1 cellular context compared by ENCODE assay signal in the genomic region with DNA sequence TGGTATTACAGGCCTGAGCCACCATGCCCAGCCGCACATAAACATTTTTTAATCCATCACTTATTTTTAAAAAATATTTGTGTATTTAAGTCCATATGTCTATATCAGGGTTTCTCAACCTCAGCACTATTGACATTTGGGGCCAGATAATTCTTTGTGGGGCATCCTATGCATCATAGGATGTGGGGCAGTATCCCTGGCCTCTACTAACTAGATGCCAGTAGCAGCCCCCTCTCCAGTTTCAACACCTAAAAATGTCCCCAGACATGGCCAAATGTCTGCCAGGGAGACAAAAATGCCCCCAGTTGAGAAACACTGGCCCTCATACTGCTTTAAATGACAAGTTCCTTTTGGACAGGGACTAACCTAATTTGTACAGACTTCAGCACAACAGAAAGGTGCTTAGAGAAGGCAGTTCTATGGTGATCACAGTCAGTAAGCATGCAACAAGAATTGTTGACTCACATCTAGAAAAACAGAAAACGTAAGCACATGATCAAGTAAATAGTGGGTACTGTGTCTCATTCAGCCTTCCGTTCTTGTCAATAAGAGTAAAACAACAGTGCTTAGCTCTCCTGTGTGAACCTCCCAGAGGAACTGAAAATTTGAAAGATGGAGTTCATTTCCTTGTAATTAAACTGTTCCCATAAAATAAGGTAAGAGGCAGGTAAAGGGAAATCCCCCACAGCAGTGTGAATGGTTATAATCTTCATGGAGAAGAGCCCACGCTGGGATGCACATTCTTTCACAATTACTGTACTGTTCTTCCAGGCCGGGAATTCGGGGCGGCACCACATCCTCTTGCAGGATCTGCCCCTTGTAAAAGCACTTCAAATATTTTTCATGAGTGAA.
A peak's percentile ranks its signal among the peaks of the same experiment; 100 is the strongest.
TF ChIP-seq lines count a peak whose summit lies in the region.

No MANE protein-coding gene starts in this region.

TF ChIP-seq in endothelial cell of umbilical vein, 7 proteins besides CTCF, POLR2A, EP300 and RAD21:
- TF ChIP-seq FOS (IDR thresholded peaks at IDR 0.05; ENCODE audit: borderline replicate concordance, insufficient read depth, low read length) = peak; percentile 66
- no peak for TF ChIP-seq EZH2 (IDR thresholded peaks at IDR 0.05; ENCODE audit: borderline replicate concordance, low read depth, low read length, severe bottlenecking)
- TF ChIP-seq GATA2 (IDR thresholded peaks at IDR 0.05; ENCODE audit: insufficient read depth, insufficient read length, low read depth, low read length) = peak; percentile 63
- no peak for TF ChIP-seq MYC (IDR thresholded peaks at IDR 0.05; ENCODE audit: low read depth, low read length)
- TF ChIP-seq POLR2AphosphoS5 (IDR thresholded peaks at IDR 0.05; ENCODE audit: insufficient read depth, low read depth, low read length) = peak; percentile 54
- TF ChIP-seq JUN (IDR thresholded peaks at IDR 0.05; ENCODE audit: borderline replicate concordance, insufficient read depth, insufficient read length, low read depth) = peak; percentile 65
- no peak for TF ChIP-seq MAX (IDR thresholded peaks at IDR 0.05; ENCODE audit: insufficient read depth, insufficient read length)
